In genomic region chr10:119538632-119539358, GRCh38 we compare ENCODE assay signal across 11 cellular contexts. TPM values are rescaled to one million over a fixed set of nuclear protein-coding genes. Genes with fewer than 3 reads are reported as not detected.
DNase-seq lines count a peak whose midpoint lies in the region; ATAC-seq, FAIRE-seq and TF ChIP-seq lines count a peak whose summit lies in the region.
"Had no signal": no experiment of that assay in that cellular context is flagged by ENCODE, and none has a peak within 500 bp of the region (broad histone marks: within the 10 kb centered on the region; RNA-seq: fewer than 3 reads in every experiment).

No MANE protein-coding gene starts in this region.

- ATAC-seq in activated CD8-positive, alpha-beta T cell treated with anti-CD3 and anti-CD28 coated beads for 36 hours: peak; percentile 24
- no peak for ATAC-seq in foreskin keratinocyte
- no peak for ATAC-seq in GM18520 (IDR thresholded peaks at IDR 0.05; ENCODE audit: unreplicated experiment)

- peak overlapping the region; percentile 71 for H3K4me3 Mint-ChIP-seq in activated CD8-positive, alpha-beta T cell treated with anti-CD3 and anti-CD28 coated beads for 36 hours

- CTCF ChIA-PET in activated CD8-positive, alpha-beta T cell treated with anti-CD3 and anti-CD28 coated beads for 36 hours (lab: Charles Lee): interaction anchor here (1.2 to 7.7 kb wide), 8 partner anchors 9 to 340 kb away, joined by 3 to 38 read pairs (median 6); partner anchors contain the start of gene TIAL1

- H3K27me3 Mint-ChIP-seq in activated CD8-positive, alpha-beta T cell treated with anti-CD3 and anti-CD28 coated beads for 36 hours: no peaks in the 10 kb centered on the region

- intact Hi-C loops in activated CD8-positive, alpha-beta T cell treated with anti-CD3 and anti-CD28 coated beads for 36 hours (cut with micrococcal nuclease): loop anchor here (2.0 to 5.0 kb wide), 2 partner anchors 36 to 56 kb away; no protein-coding TSS in a partner anchor
- intact Hi-C loops in vagina (cut with DNase I): no loop called here

- H3K4me1 ChIP-seq in foreskin keratinocyte (peaks cover 23% of the 10 kb centered on the region), vagina (peaks cover 40% of the 10 kb centered on the region)

- no peak for TF ChIP-seq POLR2A in vagina (IDR thresholded peaks at IDR 0.05)

- FAIRE-seq in urothelium cell line (lab: Jason Lieb, UNC): no peak
- FAIRE-seq: frontal cortex had no signal

- peaks cover 67% of the 10 kb centered on the region for H3K4me1 Mint-ChIP-seq in activated CD8-positive, alpha-beta T cell treated with anti-CD3 and anti-CD28 coated beads for 36 hours (ENCODE audit: low read depth)

- H3K9me3 ChIP-seq in vagina: no peaks in the 10 kb centered on the region
- H3K9me3 ChIP-seq: right atrium auricular region had no signal

- H3K9me3 Mint-ChIP-seq in activated CD8-positive, alpha-beta T cell treated with anti-CD3 and anti-CD28 coated beads for 36 hours: no peaks in the 10 kb centered on the region

- no peak for TF ChIP-seq CTCF in activated CD8-positive, alpha-beta T cell treated with anti-CD3 and anti-CD28 coated beads for 36 hours (IDR thresholded peaks at IDR 0.05)
- TF ChIP-seq CTCF in foreskin keratinocyte (conservative IDR thresholded peaks at IDR 0.05) (peak; percentile 11), vagina (IDR thresholded peaks at IDR 0.05) (no peak)

- DNase-seq in stimulated activated CD4-positive, alpha-beta T cell treated with anti-CD3 and anti-CD28 coated beads, Interleukin-2, amount 100 ng/mL, for 24 hours: peak; percentile 49 to 56
- DNase-seq in stimulated activated CD4-positive, alpha-beta T cell treated with anti-CD3 and anti-CD28 coated beads, Interleukin-4, amount 100 ng/mL, for 1 hour: no peak
- peak; percentile 82 for DNase-seq in activated CD8-positive, alpha-beta T cell treated with anti-CD3 and anti-CD28 coated beads for 36 hours
- DNase-seq in foreskin keratinocyte: no peak
- DNase-seq in vagina (ENCODE audit: extremely low spot score in 2 of 2): no peak
- DNase-seq in KG1 (lab: John Stamatoyannopoulos, UW): no peak
- no peak for DNase-seq in urothelium cell line (ENCODE audit: low spot score)
- DNase-seq: NCI-H1694 treated with DMSO at 0.1 percent for 48 hours had no signal

- POLR2A ChIA-PET in activated CD8-positive, alpha-beta T cell treated with anti-CD3 and anti-CD28 coated beads for 36 hours (lab: Charles Lee): interaction anchor here (0.8 to 6.2 kb wide), 11 partner anchors 9 to 237 kb away, joined by 3 to 58 read pairs (median 3); no protein-coding TSS in a partner anchor

- H3K36me3 ChIP-seq in vagina: no peaks in the 10 kb centered on the region
- H3K36me3 ChIP-seq: right atrium auricular region had no signal

- H3K27ac Mint-ChIP-seq in activated CD8-positive, alpha-beta T cell treated with anti-CD3 and anti-CD28 coated beads for 36 hours: peak overlapping the region; percentile 93

- H3K27me3 ChIP-seq in foreskin keratinocyte: no peaks in the 10 kb centered on the region
- H3K27me3 ChIP-seq in vagina: no peaks in the 10 kb centered on the region
- H3K27me3 ChIP-seq: right atrium auricular region had no signal

- peak overlapping the region; percentile 72 for H3K27ac ChIP-seq in foreskin keratinocyte
- peak overlapping the region; percentile 23 for H3K27ac ChIP-seq in vagina
- H3K27ac ChIP-seq: right atrium auricular region had no signal

- peaks cover 60% of the 10 kb centered on the region for H3K36me3 Mint-ChIP-seq in activated CD8-positive, alpha-beta T cell treated with anti-CD3 and anti-CD28 coated beads for 36 hours (ENCODE audit: low read depth)

- H3K4me3 ChIP-seq in vagina: no peak overlapping the region
- H3K4me3 ChIP-seq: right atrium auricular region had no signal

RNA-seq across cellular contexts. Expression of gene RGS10, which starts 3.7 kb away (rescaled TPM):
- total RNA-seq in activated CD8-positive, alpha-beta T cell treated with anti-CD3 and anti-CD28 coated beads for 36 hours: 100 to 1,000 TPM; 207 to 220 TPM
- total RNA-seq in foreskin keratinocyte (85.7 and 86.5 TPM in 2 replicates), vagina (63.6 TPM)
- 124 and 127 TPM in 2 replicates for polyA plus RNA-seq in foreskin keratinocyte

RNA-seq across cellular contexts. Expression of gene TIAL1, which starts 58.0 kb away (rescaled TPM):
- 100 to 1,000 TPM; 200 to 204 TPM for total RNA-seq in activated CD8-positive, alpha-beta T cell treated with anti-CD3 and anti-CD28 coated beads for 36 hours
- total RNA-seq in foreskin keratinocyte: 107 and 116 TPM in 2 replicates
- 80.4 and 95.3 TPM in 2 replicates for polyA plus RNA-seq in foreskin keratinocyte
- 71.2 TPM for total RNA-seq in vagina

Comparison
In these comparisons a context has a peak if more than half of its experiments do, and no peak if none do; other contexts are left out.
1. DNase-seq: peak in stimulated activated CD4-positive, alpha-beta T cell treated with anti-CD3 and anti-CD28 coated beads, Interleukin-2, amount 100 ng/mL, for 24 hours (2 of 2) and activated CD8-positive, alpha-beta T cell treated with anti-CD3 and anti-CD28 coated beads for 36 hours (single experiment); none in stimulated activated CD4-positive, alpha-beta T cell treated with anti-CD3 and anti-CD28 coated beads, Interleukin-4, amount 100 ng/mL, for 1 hour (single experiment), foreskin keratinocyte (0 of 2), vagina (0 of 2), KG1 (single experiment) and urothelium cell line (single experiment).